ENCODE assay signal across 1 cellular context in the genomic region with DNA sequence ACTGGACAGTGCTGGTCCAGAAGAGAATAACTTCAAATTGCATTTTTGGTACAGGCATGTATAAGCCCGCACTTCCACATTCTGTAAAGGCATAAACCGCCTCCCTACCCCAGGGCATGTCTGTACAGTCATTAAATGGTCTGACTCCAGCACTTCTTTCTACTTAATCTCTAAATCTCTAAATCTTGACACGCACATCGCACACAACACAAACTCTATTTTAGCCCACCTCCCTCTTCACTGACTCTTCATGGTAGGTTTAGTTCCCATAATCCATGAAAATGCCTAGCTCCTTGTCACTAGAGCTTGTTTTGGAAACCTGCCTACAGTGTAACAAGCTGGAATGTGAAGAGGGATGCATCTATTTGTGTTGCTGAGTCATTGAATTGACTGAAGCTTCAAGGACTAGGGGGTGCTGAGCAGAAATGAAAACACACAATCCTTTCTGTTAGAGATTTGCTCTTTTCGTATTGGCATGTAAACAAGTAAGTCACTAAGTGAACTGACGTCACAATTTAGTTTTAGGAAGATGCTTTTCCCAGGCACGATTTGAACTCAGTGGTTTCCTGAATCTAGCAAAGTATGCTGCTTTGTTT.
TF ChIP-seq lines count a peak whose summit lies in the region.

No MANE protein-coding gene starts in this region.

TF ChIP-seq in K562, 482 proteins besides CTCF, POLR2A, EP300 and RAD21 (continued from another document and continues in another):
- TF ChIP-seq, protein P1, sequence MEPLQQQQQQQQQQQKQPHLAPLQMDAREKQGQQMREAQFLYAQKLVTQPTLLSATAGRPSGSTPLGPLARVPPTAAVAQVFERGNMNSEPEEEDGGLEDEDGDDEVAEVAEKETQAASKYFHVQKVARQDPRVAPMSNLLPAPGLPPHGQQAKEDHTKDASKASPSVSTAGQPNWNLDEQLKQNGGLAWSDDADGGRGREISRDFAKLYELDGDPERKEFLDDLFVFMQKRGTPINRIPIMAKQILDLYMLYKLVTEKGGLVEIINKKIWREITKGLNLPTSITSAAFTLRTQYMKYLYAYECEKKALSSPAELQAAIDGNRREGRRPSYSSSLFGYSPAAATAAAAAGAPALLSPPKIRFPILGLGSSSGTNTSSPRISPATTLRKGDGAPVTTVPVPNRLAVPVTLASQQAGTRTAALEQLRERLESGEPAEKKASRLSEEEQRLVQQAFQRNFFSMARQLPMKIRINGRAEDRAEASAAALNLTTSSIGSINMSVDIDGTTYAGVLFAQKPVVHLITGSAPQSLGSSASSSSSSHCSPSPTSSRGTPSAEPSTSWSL (CRISPR knock-in tag; IDR thresholded peaks at IDR 0.05; ENCODE audit: borderline replicate concordance), result no peak
- TF ChIP-seq GTF2E2 (tag; IDR thresholded peaks at IDR 0.05) (no peak), MECOM (CRISPR knock-in tag; IDR thresholded peaks at IDR 0.05) (no peak), HLTF (IDR thresholded peaks at IDR 0.05) (no peak), HEY1 (CRISPR knock-in tag; IDR thresholded peaks at IDR 0.05; ENCODE audit: borderline replicate concordance) (no peak), TAF9B (IDR thresholded peaks at IDR 0.05; ENCODE audit: partially characterized antibody) (no peak), ZNF431 (CRISPR knock-in tag; IDR thresholded peaks at IDR 0.05) (no peak), TEAD1 (CRISPR knock-in tag; IDR thresholded peaks at IDR 0.05) (peak in 1 of 2 experiments; percentile 41; a peak in 1 of 4 replicates), ZNF253 (CRISPR knock-in tag; conservative IDR thresholded peaks at IDR 0.05) (no peak), ZNF444 (CRISPR knock-in tag; IDR thresholded peaks at IDR 0.05) (no peak), SMARCC2 (IDR thresholded peaks at IDR 0.05; ENCODE audit: low read depth) (peak; percentile 61), CBFA2T2 (conservative IDR thresholded peaks at IDR 0.05) (no peak), ZNF263 (CRISPR knock-in tag; IDR thresholded peaks at IDR 0.05; ENCODE audit: borderline replicate concordance) (no peak), ZNF76 (CRISPR knock-in tag; IDR thresholded peaks at IDR 0.05; ENCODE audit: borderline replicate concordance) (no peak), BMI1 (IDR thresholded peaks at IDR 0.05; ENCODE audit: low read length) (no peak), MAZ (CRISPR knock-in tag; conservative IDR thresholded peaks at IDR 0.05 in 1 of 2, IDR thresholded peaks at IDR 0.05 in 1 of 2) (no peak), NR4A1 (CRISPR knock-in tag; IDR thresholded peaks at IDR 0.05) (no peak), NR4A1 (tag; IDR thresholded peaks at IDR 0.05) (no peak), ZNF77 (CRISPR knock-in tag; IDR thresholded peaks at IDR 0.05) (no peak), ZNF644 (tag; IDR thresholded peaks at IDR 0.05; ENCODE audit: low read depth) (no peak), GABPA (tag; conservative IDR thresholded peaks at IDR 0.05; ENCODE audit: low read depth) (no peak), MAFG (tag; conservative IDR thresholded peaks at IDR 0.05) (peak; percentile 89), GATAD2B (IDR thresholded peaks at IDR 0.05; ENCODE audit: borderline replicate concordance) (no peak), PRPF4 (IDR thresholded peaks at IDR 0.05; ENCODE audit: insufficient read depth, low read depth, low read length, poor library complexity, severe bottlenecking) (no peak), ZNF124 (CRISPR knock-in tag; IDR thresholded peaks at IDR 0.05) (no peak), DACH1 (IDR thresholded peaks at IDR 0.05; ENCODE audit: partially characterized antibody) (no peak), ZNF695 (CRISPR knock-in tag; IDR thresholded peaks at IDR 0.05) (no peak), XRCC5 (IDR thresholded peaks at IDR 0.05; ENCODE audit: low read depth, low read length) (no peak), SPI1 (IDR thresholded peaks at IDR 0.05; ENCODE audit: borderline replicate concordance, low read depth, low read length) (peak; percentile 73; the same call in 1 of the 2 replicates), SETDB1 (IDR thresholded peaks at IDR 0.05; ENCODE audit: low read length) (no peak), CBFA2T3 (IDR thresholded peaks at IDR 0.05) (no peak), ZBTB7A (IDR thresholded peaks at IDR 0.05; ENCODE audit: borderline replicate concordance, control insufficient read depth, low read depth, low read length) (no peak), GATAD2A (IDR thresholded peaks at IDR 0.05) (no peak), FOXA3 (CRISPR knock-in tag; conservative IDR thresholded peaks at IDR 0.05 in 1 of 2, IDR thresholded peaks at IDR 0.05 in 1 of 2) (peak; percentile 8 to 45; a peak in 1 of 4 replicates), RAD51 (IDR thresholded peaks at IDR 0.05; ENCODE audit: borderline replicate concordance, low read depth) (no peak), NFYB (IDR thresholded peaks at IDR 0.05; ENCODE audit: extremely low read depth, insufficient read length) (no peak), SIRT6 (IDR thresholded peaks at IDR 0.05; ENCODE audit: low read depth, low read length) (no peak), ESRRB (CRISPR knock-in tag; IDR thresholded peaks at IDR 0.05; ENCODE audit: borderline replicate concordance) (no peak), ZEB2 (IDR thresholded peaks at IDR 0.05) (no peak), NONO (IDR thresholded peaks at IDR 0.05; ENCODE audit: low read depth in 2 of 2, low read length in 1 of 2) (no peak), HDGF (IDR thresholded peaks at IDR 0.05) (no peak), RBM25 (IDR thresholded peaks at IDR 0.05; ENCODE audit: low read depth, low read length, severe bottlenecking) (no peak), CXXC5 (CRISPR knock-in tag; IDR thresholded peaks at IDR 0.05) (no peak), PHF20 (IDR thresholded peaks at IDR 0.05; ENCODE audit: partially characterized antibody) (no peak), STAT5A (IDR thresholded peaks at IDR 0.05; ENCODE audit: borderline replicate concordance, low read length) (no peak), CHD4 (IDR thresholded peaks at IDR 0.05; ENCODE audit: insufficient read depth, insufficient replicate concordance, low read depth, low read length, poor library complexity, severe bottlenecking) (no peak), SRSF9 (IDR thresholded peaks at IDR 0.05; ENCODE audit: borderline replicate concordance, low read depth, low read length) (no peak), SMAD3 (CRISPR knock-in tag; conservative IDR thresholded peaks at IDR 0.05) (no peak), GTF2A2 (tag; IDR thresholded peaks at IDR 0.05) (no peak)
- TF ChIP-seq, protein P2, sequence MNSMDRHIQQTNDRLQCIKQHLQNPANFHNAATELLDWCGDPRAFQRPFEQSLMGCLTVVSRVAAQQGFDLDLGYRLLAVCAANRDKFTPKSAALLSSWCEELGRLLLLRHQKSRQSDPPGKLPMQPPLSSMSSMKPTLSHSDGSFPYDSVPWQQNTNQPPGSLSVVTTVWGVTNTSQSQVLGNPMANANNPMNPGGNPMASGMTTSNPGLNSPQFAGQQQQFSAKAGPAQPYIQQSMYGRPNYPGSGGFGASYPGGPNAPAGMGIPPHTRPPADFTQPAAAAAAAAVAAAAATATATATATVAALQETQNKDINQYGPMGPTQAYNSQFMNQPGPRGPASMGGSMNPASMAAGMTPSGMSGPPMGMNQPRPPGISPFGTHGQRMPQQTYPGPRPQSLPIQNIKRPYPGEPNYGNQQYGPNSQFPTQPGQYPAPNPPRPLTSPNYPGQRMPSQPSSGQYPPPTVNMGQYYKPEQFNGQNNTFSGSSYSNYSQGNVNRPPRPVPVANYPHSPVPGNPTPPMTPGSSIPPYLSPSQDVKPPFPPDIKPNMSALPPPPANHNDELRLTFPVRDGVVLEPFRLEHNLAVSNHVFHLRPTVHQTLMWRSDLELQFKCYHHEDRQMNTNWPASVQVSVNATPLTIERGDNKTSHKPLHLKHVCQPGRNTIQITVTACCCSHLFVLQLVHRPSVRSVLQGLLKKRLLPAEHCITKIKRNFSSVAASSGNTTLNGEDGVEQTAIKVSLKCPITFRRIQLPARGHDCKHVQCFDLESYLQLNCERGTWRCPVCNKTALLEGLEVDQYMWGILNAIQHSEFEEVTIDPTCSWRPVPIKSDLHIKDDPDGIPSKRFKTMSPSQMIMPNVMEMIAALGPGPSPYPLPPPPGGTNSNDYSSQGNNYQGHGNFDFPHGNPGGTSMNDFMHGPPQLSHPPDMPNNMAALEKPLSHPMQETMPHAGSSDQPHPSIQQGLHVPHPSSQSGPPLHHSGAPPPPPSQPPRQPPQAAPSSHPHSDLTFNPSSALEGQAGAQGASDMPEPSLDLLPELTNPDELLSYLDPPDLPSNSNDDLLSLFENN (IDR thresholded peaks at IDR 0.05; ENCODE audit: low read depth in 2 of 2, low read length in 2 of 2), result no peak
- TF ChIP-seq, protein P3, sequence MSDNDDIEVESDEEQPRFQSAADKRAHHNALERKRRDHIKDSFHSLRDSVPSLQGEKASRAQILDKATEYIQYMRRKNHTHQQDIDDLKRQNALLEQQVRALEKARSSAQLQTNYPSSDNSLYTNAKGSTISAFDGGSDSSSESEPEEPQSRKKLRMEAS (CRISPR knock-in tag; IDR thresholded peaks at IDR 0.05), result no peak
- TF ChIP-seq, protein P4, sequence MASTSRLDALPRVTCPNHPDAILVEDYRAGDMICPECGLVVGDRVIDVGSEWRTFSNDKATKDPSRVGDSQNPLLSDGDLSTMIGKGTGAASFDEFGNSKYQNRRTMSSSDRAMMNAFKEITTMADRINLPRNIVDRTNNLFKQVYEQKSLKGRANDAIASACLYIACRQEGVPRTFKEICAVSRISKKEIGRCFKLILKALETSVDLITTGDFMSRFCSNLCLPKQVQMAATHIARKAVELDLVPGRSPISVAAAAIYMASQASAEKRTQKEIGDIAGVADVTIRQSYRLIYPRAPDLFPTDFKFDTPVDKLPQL (IDR thresholded peaks at IDR 0.05; ENCODE audit: extremely low read depth, insufficient read length), result no peak
- TF ChIP-seq, protein P5, sequence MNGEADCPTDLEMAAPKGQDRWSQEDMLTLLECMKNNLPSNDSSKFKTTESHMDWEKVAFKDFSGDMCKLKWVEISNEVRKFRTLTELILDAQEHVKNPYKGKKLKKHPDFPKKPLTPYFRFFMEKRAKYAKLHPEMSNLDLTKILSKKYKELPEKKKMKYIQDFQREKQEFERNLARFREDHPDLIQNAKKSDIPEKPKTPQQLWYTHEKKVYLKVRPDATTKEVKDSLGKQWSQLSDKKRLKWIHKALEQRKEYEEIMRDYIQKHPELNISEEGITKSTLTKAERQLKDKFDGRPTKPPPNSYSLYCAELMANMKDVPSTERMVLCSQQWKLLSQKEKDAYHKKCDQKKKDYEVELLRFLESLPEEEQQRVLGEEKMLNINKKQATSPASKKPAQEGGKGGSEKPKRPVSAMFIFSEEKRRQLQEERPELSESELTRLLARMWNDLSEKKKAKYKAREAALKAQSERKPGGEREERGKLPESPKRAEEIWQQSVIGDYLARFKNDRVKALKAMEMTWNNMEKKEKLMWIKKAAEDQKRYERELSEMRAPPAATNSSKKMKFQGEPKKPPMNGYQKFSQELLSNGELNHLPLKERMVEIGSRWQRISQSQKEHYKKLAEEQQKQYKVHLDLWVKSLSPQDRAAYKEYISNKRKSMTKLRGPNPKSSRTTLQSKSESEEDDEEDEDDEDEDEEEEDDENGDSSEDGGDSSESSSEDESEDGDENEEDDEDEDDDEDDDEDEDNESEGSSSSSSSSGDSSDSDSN (IDR thresholded peaks at IDR 0.05; ENCODE audit: borderline replicate concordance in 1 of 2, low read depth in 2 of 2, low read length in 2 of 2), result no peak
- TF ChIP-seq, protein P6, sequence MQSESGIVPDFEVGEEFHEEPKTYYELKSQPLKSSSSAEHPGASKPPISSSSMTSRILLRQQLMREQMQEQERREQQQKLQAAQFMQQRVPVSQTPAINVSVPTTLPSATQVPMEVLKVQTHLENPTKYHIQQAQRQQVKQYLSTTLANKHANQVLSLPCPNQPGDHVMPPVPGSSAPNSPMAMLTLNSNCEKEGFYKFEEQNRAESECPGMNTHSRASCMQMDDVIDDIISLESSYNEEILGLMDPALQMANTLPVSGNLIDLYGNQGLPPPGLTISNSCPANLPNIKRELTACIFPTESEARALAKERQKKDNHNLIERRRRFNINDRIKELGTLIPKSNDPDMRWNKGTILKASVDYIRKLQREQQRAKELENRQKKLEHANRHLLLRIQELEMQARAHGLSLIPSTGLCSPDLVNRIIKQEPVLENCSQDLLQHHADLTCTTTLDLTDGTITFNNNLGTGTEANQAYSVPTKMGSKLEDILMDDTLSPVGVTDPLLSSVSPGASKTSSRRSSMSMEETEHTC (IDR thresholded peaks at IDR 0.05), result no peak
- TF ChIP-seq, protein P7, sequence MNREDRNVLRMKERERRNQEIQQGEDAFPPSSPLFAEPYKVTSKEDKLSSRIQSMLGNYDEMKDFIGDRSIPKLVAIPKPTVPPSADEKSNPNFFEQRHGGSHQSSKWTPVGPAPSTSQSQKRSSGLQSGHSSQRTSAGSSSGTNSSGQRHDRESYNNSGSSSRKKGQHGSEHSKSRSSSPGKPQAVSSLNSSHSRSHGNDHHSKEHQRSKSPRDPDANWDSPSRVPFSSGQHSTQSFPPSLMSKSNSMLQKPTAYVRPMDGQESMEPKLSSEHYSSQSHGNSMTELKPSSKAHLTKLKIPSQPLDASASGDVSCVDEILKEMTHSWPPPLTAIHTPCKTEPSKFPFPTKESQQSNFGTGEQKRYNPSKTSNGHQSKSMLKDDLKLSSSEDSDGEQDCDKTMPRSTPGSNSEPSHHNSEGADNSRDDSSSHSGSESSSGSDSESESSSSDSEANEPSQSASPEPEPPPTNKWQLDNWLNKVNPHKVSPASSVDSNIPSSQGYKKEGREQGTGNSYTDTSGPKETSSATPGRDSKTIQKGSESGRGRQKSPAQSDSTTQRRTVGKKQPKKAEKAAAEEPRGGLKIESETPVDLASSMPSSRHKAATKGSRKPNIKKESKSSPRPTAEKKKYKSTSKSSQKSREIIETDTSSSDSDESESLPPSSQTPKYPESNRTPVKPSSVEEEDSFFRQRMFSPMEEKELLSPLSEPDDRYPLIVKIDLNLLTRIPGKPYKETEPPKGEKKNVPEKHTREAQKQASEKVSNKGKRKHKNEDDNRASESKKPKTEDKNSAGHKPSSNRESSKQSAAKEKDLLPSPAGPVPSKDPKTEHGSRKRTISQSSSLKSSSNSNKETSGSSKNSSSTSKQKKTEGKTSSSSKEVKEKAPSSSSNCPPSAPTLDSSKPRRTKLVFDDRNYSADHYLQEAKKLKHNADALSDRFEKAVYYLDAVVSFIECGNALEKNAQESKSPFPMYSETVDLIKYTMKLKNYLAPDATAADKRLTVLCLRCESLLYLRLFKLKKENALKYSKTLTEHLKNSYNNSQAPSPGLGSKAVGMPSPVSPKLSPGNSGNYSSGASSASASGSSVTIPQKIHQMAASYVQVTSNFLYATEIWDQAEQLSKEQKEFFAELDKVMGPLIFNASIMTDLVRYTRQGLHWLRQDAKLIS (CRISPR knock-in tag; IDR thresholded peaks at IDR 0.05), result no peak
- TF ChIP-seq, protein P8, sequence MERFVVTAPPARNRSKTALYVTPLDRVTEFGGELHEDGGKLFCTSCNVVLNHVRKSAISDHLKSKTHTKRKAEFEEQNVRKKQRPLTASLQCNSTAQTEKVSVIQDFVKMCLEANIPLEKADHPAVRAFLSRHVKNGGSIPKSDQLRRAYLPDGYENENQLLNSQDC (CRISPR knock-in tag; IDR thresholded peaks at IDR 0.05), result no peak
- TF ChIP-seq, protein P9, sequence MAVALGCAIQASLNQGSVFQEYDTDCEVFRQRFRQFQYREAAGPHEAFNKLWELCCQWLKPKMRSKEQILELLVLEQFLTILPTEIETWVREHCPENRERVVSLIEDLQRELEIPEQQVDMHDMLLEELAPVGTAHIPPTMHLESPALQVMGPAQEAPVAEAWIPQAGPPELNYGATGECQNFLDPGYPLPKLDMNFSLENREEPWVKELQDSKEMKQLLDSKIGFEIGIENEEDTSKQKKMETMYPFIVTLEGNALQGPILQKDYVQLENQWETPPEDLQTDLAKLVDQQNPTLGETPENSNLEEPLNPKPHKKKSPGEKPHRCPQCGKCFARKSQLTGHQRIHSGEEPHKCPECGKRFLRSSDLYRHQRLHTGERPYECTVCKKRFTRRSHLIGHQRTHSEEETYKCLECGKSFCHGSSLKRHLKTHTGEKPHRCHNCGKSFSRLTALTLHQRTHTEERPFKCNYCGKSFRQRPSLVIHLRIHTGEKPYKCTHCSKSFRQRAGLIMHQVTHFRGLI (CRISPR knock-in tag; IDR thresholded peaks at IDR 0.05), result no peak
